8 cellular contexts compared by ENCODE assay signal in the genomic region with DNA sequence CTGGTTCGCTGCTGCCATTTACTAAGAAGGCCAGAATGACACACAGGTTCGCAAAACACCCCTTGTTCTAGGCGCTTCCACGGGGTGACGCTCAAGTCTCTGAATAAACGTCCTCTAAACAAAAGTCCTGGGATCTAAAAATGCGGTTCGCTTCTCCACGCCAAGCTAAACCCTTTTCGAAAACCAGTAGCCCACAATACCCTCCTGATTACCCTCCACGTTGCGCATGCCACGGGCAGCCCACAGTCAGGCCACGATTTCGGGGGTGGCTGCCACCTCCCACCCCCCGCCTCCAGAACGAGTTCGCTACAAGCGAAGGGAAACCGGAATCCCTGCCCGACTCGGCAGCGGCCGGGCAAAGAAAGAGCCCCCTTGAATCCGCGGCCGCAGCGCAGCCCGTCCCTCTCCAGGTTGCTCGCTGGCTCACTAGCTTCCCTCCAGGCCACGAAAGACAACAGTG. TPM values are rescaled to one million over a fixed set of nuclear protein-coding genes. Genes with fewer than 3 reads are reported as not detected.
DNase-seq lines count a peak whose midpoint lies in the region; ATAC-seq and TF ChIP-seq lines count a peak whose summit lies in the region.

No MANE protein-coding gene starts in this region.

- H3K27ac Mint-ChIP-seq in activated naive CD4-positive, alpha-beta T cell treated with anti-CD3 and anti-CD28 coated beads, Interleukin-2, amount 50 U/mL, for 24 hours: peak overlapping the region; percentile 97

- H3K4me3 Mint-ChIP-seq in activated naive CD4-positive, alpha-beta T cell treated with anti-CD3 and anti-CD28 coated beads, Interleukin-2, amount 50 U/mL, for 24 hours: peak overlapping the region; percentile 94

- H3K9me3 ChIP-seq in OCI-LY1 (ENCODE audit: low read length): no peaks in the 10 kb centered on the region
- no peaks in the 10 kb centered on the region for H3K9me3 ChIP-seq in cardiac muscle cell (ENCODE audit: low read depth)

- peak overlapping the region; percentile 100 for H3K4me2 ChIP-seq in OCI-LY1 (ENCODE audit: low read length)

- peak; percentile 12 for ATAC-seq in HG02870 (IDR thresholded peaks at IDR 0.05; ENCODE audit: unreplicated experiment)

- H3K27me3 Mint-ChIP-seq in activated naive CD4-positive, alpha-beta T cell treated with anti-CD3 and anti-CD28 coated beads, Interleukin-2, amount 50 U/mL, for 24 hours: no peaks in the 10 kb centered on the region

- TF ChIP-seq CTCF in OCI-LY1 (IDR thresholded peaks at IDR 0.05; ENCODE audit: low read length) (no peak; the same call in 1 of the 2 replicates), cardiac muscle cell (IDR thresholded peaks at IDR 0.05; ENCODE audit: low read depth, low read length) (peak; percentile 15)

- H4K20me1 ChIP-seq in OCI-LY1 (ENCODE audit: insufficient read depth, low read length): peaks cover 3% of the 10 kb centered on the region; the same call in 1 of the 2 replicates

- peaks cover 33% of the 10 kb centered on the region for H3K4me1 ChIP-seq in OCI-LY1 (ENCODE audit: insufficient read depth, low read length, severe bottlenecking)
- peaks cover 3% of the 10 kb centered on the region for H3K4me1 ChIP-seq in cardiac muscle cell (ENCODE audit: low read depth)
- peaks cover 4% of the 10 kb centered on the region for H3K4me1 ChIP-seq in rectal smooth muscle tissue (ENCODE audit: control insufficient read depth, insufficient read depth, low read length)

- H3F3A ChIP-seq in OCI-LY1 (ENCODE audit: insufficient read depth, low read length): no peaks in the 10 kb centered on the region

- peaks cover 35% of the 10 kb centered on the region for H3K79me2 ChIP-seq in OCI-LY1 (ENCODE audit: insufficient read depth, low read length)

- peaks cover 13% of the 10 kb centered on the region for H3K4me1 Mint-ChIP-seq in activated naive CD4-positive, alpha-beta T cell treated with anti-CD3 and anti-CD28 coated beads, Interleukin-2, amount 50 U/mL, for 24 hours

- H3K36me3 Mint-ChIP-seq in activated naive CD4-positive, alpha-beta T cell treated with anti-CD3 and anti-CD28 coated beads, Interleukin-2, amount 50 U/mL, for 24 hours: peaks cover 15% of the 10 kb centered on the region

- peak overlapping the region; percentile 82 for H3K9ac ChIP-seq in OCI-LY1 (ENCODE audit: low read length)
- H3K9ac ChIP-seq in rectal smooth muscle tissue (ENCODE audit: low read length): peak overlapping the region; percentile 38

- DNase-seq in NCI-H2171 treated with DMSO at 0.1 percent for 48 hours (lab: John Stamatoyannopoulos, UW): peak; percentile 21
- DNase-seq in NCI-H2171 (lab: John Stamatoyannopoulos, UW): no peak
- peak; percentile 17 to 45 for DNase-seq in cardiac muscle cell (ENCODE audit: low read depth in 1 of 2, low spot score in 1 of 2)
- no peak for DNase-seq in NCI-H2029 (lab: John Stamatoyannopoulos, UW)

- H3K27me3 ChIP-seq in OCI-LY1 (ENCODE audit: insufficient read depth, low read length) (no peaks in the 10 kb centered on the region), cardiac muscle cell (no peaks in the 10 kb centered on the region), rectal smooth muscle tissue (ENCODE audit: control insufficient read depth, insufficient read depth, low read length) (no peaks in the 10 kb centered on the region)

- H3K36me3 ChIP-seq in OCI-LY1 (ENCODE audit: insufficient read depth, low read length) (peaks cover 50% of the 10 kb centered on the region), cardiac muscle cell (peaks cover 6% of the 10 kb centered on the region), rectal smooth muscle tissue (ENCODE audit: control insufficient read depth, insufficient read depth, low read length) (no peaks in the 10 kb centered on the region)

- no peaks in the 10 kb centered on the region for H3K9me3 Mint-ChIP-seq in activated naive CD4-positive, alpha-beta T cell treated with anti-CD3 and anti-CD28 coated beads, Interleukin-2, amount 50 U/mL, for 24 hours

- H2AFZ ChIP-seq in OCI-LY1 (ENCODE audit: low read length): no peak overlapping the region

- H3K9me2 ChIP-seq in OCI-LY1 (ENCODE audit: low read depth, low read length): no peaks in the 10 kb centered on the region

- H3K27ac ChIP-seq in OCI-LY1 (ENCODE audit: low read depth, low read length, poor library complexity, severe bottlenecking): peak overlapping the region; percentile 94
- H3K27ac ChIP-seq in cardiac muscle cell: peak overlapping the region; percentile 99
- H3K27ac ChIP-seq in rectal smooth muscle tissue (ENCODE audit: low read depth, low read length): peak overlapping the region; percentile 89

- H3K4me3 ChIP-seq in OCI-LY1 (ENCODE audit: low read depth, low read length, poor library complexity, severe bottlenecking) (peak overlapping the region; percentile 77), cardiac muscle cell (peak overlapping the region; percentile 63), rectal smooth muscle tissue (ENCODE audit: low read length) (peak overlapping the region; percentile 84)

RNA-seq across cellular contexts. Expression of gene RPL39, which starts 0.4 kb away (rescaled TPM):
- total RNA-seq in cardiac muscle cell: 789 and 2,257 TPM in 2 replicates
- 735 and 894 TPM in 2 replicates for polyA plus RNA-seq in cardiac muscle cell

RNA-seq across cellular contexts. Expression of gene SOWAHD, which starts 32.6 kb away (rescaled TPM):
- 0.95 and 1.3 TPM in 2 replicates for total RNA-seq in cardiac muscle cell
- 1.2 and 1.5 TPM in 2 replicates for polyA plus RNA-seq in cardiac muscle cell

Comparison
In these comparisons a context has a peak if more than half of its experiments do, and no peak if none do; other contexts are left out.
1. DNase-seq: peak in NCI-H2171 treated with DMSO at 0.1 percent for 48 hours (single experiment) and cardiac muscle cell (2 of 2); none in NCI-H2171 (single experiment) and NCI-H2029 (single experiment).
2. Peak in every context shown above with its lines, with median percentiles within 50 percentile points of each other: H3K27ac ChIP-seq and H3K4me3 ChIP-seq.